15 cellular contexts compared by ENCODE assay signal in genomic region chr2:7766302-7766701, GRCh38.
"Had no signal": no experiment of that assay in that cellular context is flagged by ENCODE, and none has a peak within 500 bp of the region (broad histone marks: within the 10 kb centered on the region; RNA-seq: fewer than 3 reads in every experiment).

No MANE protein-coding gene starts in this region.

- H3K36me3 ChIP-seq: gastrocnemius medialis, heart left ventricle, prostate gland, right lobe of liver, spleen, thoracic aorta had no signal

- H3K27me3 ChIP-seq: gastrocnemius medialis, heart left ventricle, right lobe of liver, spleen had no signal

- DNase-seq: activated CD4-positive, alpha-beta T cell treated with anti-CD3 and anti-CD28 coated beads, Interleukin-2, amount 50 U/mL, for 1 hour; activated effector memory CD4-positive, alpha-beta T cell treated with Interleukin-2 at 50 U/mL for 16 hours; activated naive CD4-positive, alpha-beta T cell treated with anti-CD3 and anti-CD28 coated beads, Interleukin-2, amount 50 U/mL, for 16 hours; caudate nucleus; erythroblast; gastrocnemius medialis; heart left ventricle; right lobe of liver; SHP77 treated with DMSO at 0.1 percent for 48 hours; spleen; stimulated activated CD4-positive, alpha-beta T cell treated with anti-CD3 and anti-CD28 coated beads, Interleukin-2, amount 100 ng/mL, for 24 hours; stimulated activated naive CD4-positive, alpha-beta T cell treated with Interleukin-2 at 50 U/mL for 16 hours had no signal

- H3K4me3 ChIP-seq: gastrocnemius medialis, heart left ventricle, prostate gland, right lobe of liver, spleen, thoracic aorta had no signal

- H3K4me1 ChIP-seq: gastrocnemius medialis, heart left ventricle, prostate gland, right lobe of liver, spleen had no signal

- ATAC-seq: gastrocnemius medialis, heart left ventricle, SK-N-SH treated with all-trans-retinoic acid at 6 μM for 48 hours had no signal

- H3K9me3 ChIP-seq: gastrocnemius medialis, prostate gland, right lobe of liver had no signal

- H3K27ac ChIP-seq: gastrocnemius medialis, prostate gland, right lobe of liver, spleen, thoracic aorta had no signal
